14 cellular contexts compared by ENCODE assay signal in genomic region chr6:44034931-44035345, GRCh38.
DNase-seq lines count a peak whose midpoint lies in the region; ATAC-seq and TF ChIP-seq lines count a peak whose summit lies in the region.
"Had no signal": no experiment of that assay in that cellular context is flagged by ENCODE, and none has a peak within 500 bp of the region (broad histone marks: within the 10 kb centered on the region; RNA-seq: fewer than 3 reads in every experiment).

No MANE protein-coding gene starts in this region.

- ATAC-seq in gastroesophageal sphincter (peak; percentile 28), sciatic nerve (peak; percentile 43)

- no peak for TF ChIP-seq EP300 in gastroesophageal sphincter (IDR thresholded peaks at IDR 0.05)

- H3K9ac ChIP-seq in SK-N-MC (ENCODE audit: insufficient read length), result no peak overlapping the region

- TF ChIP-seq POLR2A in gastroesophageal sphincter (IDR thresholded peaks at IDR 0.05), result no peak

- H3K9me3 ChIP-seq in SK-N-MC (ENCODE audit: low read depth, low read length) (no peaks in the 10 kb centered on the region), gastroesophageal sphincter (no peaks in the 10 kb centered on the region)
- H3K9me3 ChIP-seq: esophagus muscularis mucosa, left ventricle myocardium inferior had no signal

- 89 to 100% methylated on average over 1 to 2 of the region's 3 CpGs for WGBS in gastroesophageal sphincter (ENCODE audit: low coverage in 1 of 2), 2 donors

- H3K27me3 ChIP-seq in gastroesophageal sphincter, result no peaks in the 10 kb centered on the region
- H3K27me3 ChIP-seq: esophagus muscularis mucosa had no signal

- intact Hi-C loops in sciatic nerve (cut with DNase I), result no loop called here

- H3K36me3 ChIP-seq in SK-N-MC (ENCODE audit: insufficient read depth, low read length), result no peaks in the 10 kb centered on the region
- H3K36me3 ChIP-seq in gastroesophageal sphincter, result no peaks in the 10 kb centered on the region
- H3K36me3 ChIP-seq: esophagus muscularis mucosa, left ventricle myocardium inferior had no signal

- H3K4me3 ChIP-seq in SK-N-MC, result no peak overlapping the region
- H3K4me3 ChIP-seq in gastroesophageal sphincter, result no peak overlapping the region
- H3K4me3 ChIP-seq: esophagus muscularis mucosa, left ventricle myocardium inferior had no signal

- H3K27ac ChIP-seq in SK-N-MC (peak overlapping the region; percentile 67; the same call in 1 of the 2 replicates), gastroesophageal sphincter (peak overlapping the region in 1 of 4 donors; percentile 6)
- H3K27ac ChIP-seq: esophagus muscularis mucosa, left ventricle myocardium inferior, VCaP had no signal

- peaks cover 0 to 6% (median 0%) of the 10 kb centered on the region in 3 donors for H3K4me1 ChIP-seq in gastroesophageal sphincter
- H3K4me1 ChIP-seq: left ventricle myocardium inferior had no signal

- TF ChIP-seq CTCF in gastroesophageal sphincter (IDR thresholded peaks at IDR 0.05), result no peak

- DNase-seq in HT-29 (ENCODE audit: low spot score), result peak; percentile 8
- DNase-seq in SK-N-MC (ENCODE audit: low read depth, low spot score), result no peak
- DNase-seq in sciatic nerve (ENCODE audit: low spot score), result no peak
- no peak for DNase-seq in activated gamma-delta T cell treated with Interleukin-2 at 50 U/mL for 16 hours
- DNase-seq in NCI-H1417 treated with DMSO at 0.1 percent for 48 hours (lab: John Stamatoyannopoulos, UW), result no peak
- no peak for DNase-seq in activated naive CD4-positive, alpha-beta T cell treated with Interleukin-2 at 50 U/mL for 16 hours
- DNase-seq in NCI-H1105 (lab: John Stamatoyannopoulos, UW), result no peak
- DNase-seq: DMS79, left ventricle myocardium inferior, NCI-H1436 treated with DMSO at 0.1 percent for 48 hours, NCI-H524 treated with DMSO at 0.1 percent for 48 hours had no signal
